Comparison of ENCODE assay signal across 1 cellular context in genomic region chr3:108132727-108133373, GRCh38.
TF ChIP-seq lines count a peak whose summit lies in the region.

No MANE protein-coding gene starts in this region.

TF ChIP-seq in GM23338, 12 proteins besides CTCF, POLR2A, EP300 and RAD21 (continued from another document):
- no peak for TF ChIP-seq ZNF462 (CRISPR knock-in tag; IDR thresholded peaks at IDR 0.05)
- no peak for TF ChIP-seq STAT1 (IDR thresholded peaks at IDR 0.05; ENCODE audit: unreplicated experiment)
- TF ChIP-seq EZH2 (IDR thresholded peaks at IDR 0.05; ENCODE audit: low read depth, unreplicated experiment) = no peak
- no peak for TF ChIP-seq ETS1 (IDR thresholded peaks at IDR 0.05)
- no peak for TF ChIP-seq JUNB (IDR thresholded peaks at IDR 0.05; ENCODE audit: unreplicated experiment)
- TF ChIP-seq REST (IDR thresholded peaks at IDR 0.05; ENCODE audit: unreplicated experiment) = no peak
- TF ChIP-seq ZNF331 (CRISPR knock-in tag; IDR thresholded peaks at IDR 0.05; ENCODE audit: low read depth) = no peak
- TF ChIP-seq POLR2AphosphoS5 (IDR thresholded peaks at IDR 0.05; ENCODE audit: low read depth) = no peak
- no peak for TF ChIP-seq EZH2phosphoT487 (IDR thresholded peaks at IDR 0.05; ENCODE audit: unreplicated experiment)
TF ChIP-seq in GM23338: peak in this region for 0.
